11 cellular contexts compared by ENCODE assay signal in the genomic region with DNA sequence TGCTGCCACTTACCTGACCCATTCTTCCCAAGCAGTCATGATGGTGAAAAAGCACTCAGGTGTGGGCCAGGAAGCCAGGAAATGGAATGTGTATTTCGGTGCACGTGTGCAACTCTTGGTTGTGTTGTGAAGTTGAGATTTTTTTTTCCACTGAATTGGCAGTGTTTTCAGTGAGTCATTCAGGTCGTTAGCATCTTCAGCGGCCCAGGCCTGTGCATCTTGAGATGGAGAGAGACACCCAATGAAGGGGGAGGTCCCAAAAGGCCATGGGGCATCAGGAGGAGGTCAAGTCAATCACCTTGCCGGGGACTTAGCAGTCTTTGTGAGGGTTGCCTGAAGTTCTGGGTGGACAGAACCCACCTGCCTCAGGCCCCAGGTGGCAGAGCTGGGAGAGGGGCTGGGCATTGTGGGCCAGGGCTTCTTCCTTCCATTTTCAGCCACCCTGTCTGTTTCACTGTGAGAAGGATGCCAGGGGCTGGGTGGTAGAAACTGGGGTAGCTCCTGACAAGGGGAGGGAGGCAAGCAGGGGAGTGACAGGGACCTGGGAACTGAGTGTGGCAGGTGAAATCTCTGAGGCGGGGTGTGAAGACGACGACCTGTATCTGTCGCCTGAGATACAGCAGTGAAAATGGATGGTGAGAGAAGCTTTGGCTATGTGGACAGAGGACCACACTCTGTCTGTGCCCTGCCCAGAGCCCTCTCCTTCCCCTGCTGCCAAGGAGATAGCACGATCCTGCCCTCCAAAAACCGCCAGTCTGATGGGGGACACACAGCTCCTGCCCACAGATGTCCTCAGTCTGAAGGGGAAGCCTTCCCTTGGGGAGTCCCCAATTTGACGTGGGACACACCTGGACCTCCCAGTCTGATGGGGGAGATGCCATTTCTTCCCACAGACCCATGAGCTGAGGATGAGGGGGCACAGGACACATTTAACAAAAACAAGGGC. TPM values are rescaled to one million over a fixed set of nuclear protein-coding genes. Genes with fewer than 3 reads are reported as not detected.
A peak's percentile ranks its signal among the peaks of the same experiment; 100 is the strongest.
DNase-seq lines count a peak whose midpoint lies in the region; ATAC-seq, FAIRE-seq and TF ChIP-seq lines count a peak whose summit lies in the region.
"Had no signal": no experiment of that assay in that cellular context is flagged by ENCODE, and none has a peak within 500 bp of the region (broad histone marks: within the 10 kb centered on the region; RNA-seq: fewer than 3 reads in every experiment).

No MANE protein-coding gene starts in this region.

- H2AFZ ChIP-seq in OCI-LY7 (ENCODE audit: low read length): no peak overlapping the region

- peak; percentile 76 for FAIRE-seq in GM18507 (lab: Jason Lieb, UNC)

- no peaks in the 10 kb centered on the region for H3K9me2 ChIP-seq in OCI-LY7 (ENCODE audit: insufficient read depth, low read length)

- TF ChIP-seq CTCF in activated B cell treated with CpG ODN at 0.5 μM for 24 hours (IDR thresholded peaks at IDR 0.05) (no peak), OCI-LY7 (conservative IDR thresholded peaks at IDR 0.05; ENCODE audit: low read length) (no peak)

- no peak overlapping the region for H3K4me2 ChIP-seq in OCI-LY7 (ENCODE audit: low read length)

- DNase-seq in GM18507 (ENCODE audit: extremely low spot score, insufficient read length, low read depth) (no peak), activated B cell treated with CpG ODN at 0.5 μM for 24 hours (no peak), 8988T (no peak), C1 segment of cervical spinal cord (lab: John Stamatoyannopoulos, UW) (no peak), OCI-LY7 (ENCODE audit: low spot score) (no peak), GOT3 (lab: John Stamatoyannopoulos, UW) (no peak)
- DNase-seq in stimulated activated CD4-positive, alpha-beta T cell treated with anti-CD3 and anti-CD28 coated beads, Interleukin-1b, Interleukin-23, amount 100 ng/mL, for 48 hours: peak; percentile 69
- DNase-seq: colonic mucosa, NCI-H1930 had no signal

- intact Hi-C loops in activated B cell treated with CpG ODN at 0.5 μM for 24 hours (cut with micrococcal nuclease): loop anchor here (1.0 kb wide), 1 partner anchor 8 kb away; no protein-coding TSS in a partner anchor
- intact Hi-C loops in OCI-LY7 (cut with micrococcal nuclease; ENCODE audit: unreplicated experiment): no loop called here

- no peak for ATAC-seq in activated B cell treated with CpG ODN at 0.5 μM for 24 hours (ENCODE audit: low read depth)

- H3K4me3 Mint-ChIP-seq in activated B cell treated with CpG ODN at 0.5 μM for 24 hours: no peak overlapping the region
- peak overlapping the region; percentile 81 for H3K4me3 Mint-ChIP-seq in activated naive CD4-positive, alpha-beta T cell treated with anti-CD3 and anti-CD28 coated beads, Interleukin-2, amount 50 U/mL, for 24 hours

- H3K9me3 ChIP-seq in OCI-LY7 (ENCODE audit: low read length): no peaks in the 10 kb centered on the region
- H3K9me3 ChIP-seq: colonic mucosa had no signal

- H3K4me3 ChIP-seq in OCI-LY7 (ENCODE audit: low read depth, low read length, poor library complexity, severe bottlenecking): no peak overlapping the region
- H3K4me3 ChIP-seq: colonic mucosa, skin epidermis had no signal

- CTCF ChIA-PET in activated B cell treated with CpG ODN at 0.5 μM for 24 hours (lab: Charles Lee): no interaction called here
- CTCF ChIA-PET in OCI-LY7 (lab: Charles Lee; ENCODE audit: unreplicated experiment): no interaction called here

- peak overlapping the region; percentile 43 for H3K27ac Mint-ChIP-seq in activated B cell treated with CpG ODN at 0.5 μM for 24 hours
- peak overlapping the region; percentile 96 for H3K27ac Mint-ChIP-seq in activated naive CD4-positive, alpha-beta T cell treated with anti-CD3 and anti-CD28 coated beads, Interleukin-2, amount 50 U/mL, for 24 hours

- peaks cover 54% of the 10 kb centered on the region for H3K4me1 Mint-ChIP-seq in activated B cell treated with CpG ODN at 0.5 μM for 24 hours
- peaks cover 77% of the 10 kb centered on the region for H3K4me1 Mint-ChIP-seq in activated naive CD4-positive, alpha-beta T cell treated with anti-CD3 and anti-CD28 coated beads, Interleukin-2, amount 50 U/mL, for 24 hours

- H3K27me3 Mint-ChIP-seq in activated B cell treated with CpG ODN at 0.5 μM for 24 hours: no peaks in the 10 kb centered on the region
- no peaks in the 10 kb centered on the region for H3K27me3 Mint-ChIP-seq in activated naive CD4-positive, alpha-beta T cell treated with anti-CD3 and anti-CD28 coated beads, Interleukin-2, amount 50 U/mL, for 24 hours

- no peaks in the 10 kb centered on the region for H3K36me3 Mint-ChIP-seq in activated B cell treated with CpG ODN at 0.5 μM for 24 hours (ENCODE audit: low read depth)
- H3K36me3 Mint-ChIP-seq in activated naive CD4-positive, alpha-beta T cell treated with anti-CD3 and anti-CD28 coated beads, Interleukin-2, amount 50 U/mL, for 24 hours: peaks cover 21% of the 10 kb centered on the region

- H3K36me3 ChIP-seq in OCI-LY7 (ENCODE audit: insufficient read depth, low read length): no peaks in the 10 kb centered on the region
- H3K36me3 ChIP-seq: colonic mucosa had no signal

- no peaks in the 10 kb centered on the region for H3K79me2 ChIP-seq in OCI-LY7 (ENCODE audit: insufficient read depth, low read depth, low read length)

- H4K20me1 ChIP-seq in OCI-LY7 (ENCODE audit: insufficient read depth, low read length): no peaks in the 10 kb centered on the region

- H3K9me3 Mint-ChIP-seq in activated B cell treated with CpG ODN at 0.5 μM for 24 hours: no peaks in the 10 kb centered on the region
- H3K9me3 Mint-ChIP-seq in activated naive CD4-positive, alpha-beta T cell treated with anti-CD3 and anti-CD28 coated beads, Interleukin-2, amount 50 U/mL, for 24 hours: no peaks in the 10 kb centered on the region

- H3K27ac ChIP-seq in OCI-LY7 (ENCODE audit: low read depth, low read length, poor library complexity, severe bottlenecking): no peak overlapping the region
- H3K27ac ChIP-seq: colonic mucosa had no signal

- peaks cover 34% of the 10 kb centered on the region for H3K4me1 ChIP-seq in OCI-LY7 (ENCODE audit: insufficient read depth, low read length, poor library complexity, severe bottlenecking)
- H3K4me1 ChIP-seq: colonic mucosa had no signal

- POLR2A ChIA-PET in activated B cell treated with CpG ODN at 0.5 μM for 24 hours (lab: Charles Lee): interaction anchor here (1.0 to 3.7 kb wide), 3 partner anchors 13 to 27 kb away, joined by 5 to 15 read pairs (median 6); a partner anchor contains a TSS
- POLR2A ChIA-PET in OCI-LY7 (lab: Charles Lee): interaction anchor here (0.6 kb wide), 1 partner anchor 31 kb away, joined by 3 read pairs; no protein-coding TSS in a partner anchor

- no TSS peak for BruUV-seq in OCI-LY7 (replicated peaks; lab: Mats Ljungman, UMichigan)

RNA-seq across cellular contexts. Expression of a gene that starts 11.8 kb away (rescaled TPM):
- total RNA-seq in activated B cell treated with CpG ODN at 0.5 μM for 24 hours (3.6 and 4.1 TPM in 2 replicates), OCI-LY7 (2022) (15.2 and 16.0 TPM in 2 replicates)
- 8.3 and 15.0 TPM in 2 replicates for total RNA-seq in OCI-LY7 (2014; rRNA removed; shearing (Covaris generic))

RNA-seq across cellular contexts. Expression of a gene that starts 27.2 kb away (rescaled TPM):
- total RNA-seq in activated B cell treated with CpG ODN at 0.5 μM for 24 hours (3.6 and 3.8 TPM in 2 replicates), OCI-LY7 (2022) (not detected in 2 replicates)
- not detected in 2 replicates for total RNA-seq in OCI-LY7 (2014; rRNA removed; shearing (Covaris generic))

RNA-seq across cellular contexts. Expression of a gene that starts 56.1 kb away (rescaled TPM):
- total RNA-seq in activated B cell treated with CpG ODN at 0.5 μM for 24 hours (361 and 365 TPM in 2 replicates), OCI-LY7 (2022) (423 and 453 TPM in 2 replicates)
- 215 and 232 TPM in 2 replicates for total RNA-seq in OCI-LY7 (2014; rRNA removed; shearing (Covaris generic))
